20 cellular contexts compared by ENCODE assay signal in genomic region chr6:147067184-147067583, GRCh38.
"Had no signal": no experiment of that assay in that cellular context is flagged by ENCODE, and none has a peak within 500 bp of the region (broad histone marks: within the 10 kb centered on the region; RNA-seq: fewer than 3 reads in every experiment).

No MANE protein-coding gene starts in this region.

- H3K4me3 ChIP-seq: body of pancreas, cardiac muscle cell, left ventricle myocardium inferior, sigmoid colon, thyroid gland, upper lobe of right lung had no signal

- H3K4me1 ChIP-seq: body of pancreas, left ventricle myocardium inferior, thyroid gland, upper lobe of right lung had no signal

- H3K27me3 ChIP-seq: body of pancreas, cardiac muscle cell, sigmoid colon, thyroid gland, upper lobe of right lung had no signal

- H3K27ac ChIP-seq: body of pancreas, cardiac muscle cell, left ventricle myocardium inferior, sigmoid colon, thyroid gland, upper lobe of right lung, VCaP had no signal

- H3K9me3 ChIP-seq: sigmoid colon, thyroid gland, upper lobe of right lung had no signal

- H3K36me3 ChIP-seq: cardiac muscle cell, sigmoid colon, thyroid gland, upper lobe of right lung had no signal

- DNase-seq: activated CD4-positive, alpha-beta T cell treated with anti-CD3 and anti-CD28 coated beads for 4 hours; activated CD4-positive, alpha-beta T cell treated with anti-CD3 and anti-CD28 coated beads, Interleukin-2, amount 50 U/mL, for 4 hours; activated effector memory CD4-positive, alpha-beta T cell treated with Interleukin-2 at 50 U/mL for 16 hours; activated naive CD4-positive, alpha-beta T cell treated with Interleukin-2 at 50 U/mL for 16 hours; aorta; body of pancreas; cerebellar nuclear complex; cortex of kidney; endodermal cell; foreskin melanocyte; left ventricle myocardium inferior; retina; sigmoid colon; small intestine; stimulated activated CD4-positive, alpha-beta T cell treated with anti-CD3 and anti-CD28 coated beads, Interleukin-4, amount 100 ng/mL, for 24 hours; stimulated activated naive CD8-positive, alpha-beta T cell treated with anti-CD3 and anti-CD28 coated beads, Interleukin-15, amount 100 ng/mL, for 72 hours; thyroid gland; upper lobe of right lung had no signal
